14 cellular contexts compared by ENCODE assay signal in the genomic region with DNA sequence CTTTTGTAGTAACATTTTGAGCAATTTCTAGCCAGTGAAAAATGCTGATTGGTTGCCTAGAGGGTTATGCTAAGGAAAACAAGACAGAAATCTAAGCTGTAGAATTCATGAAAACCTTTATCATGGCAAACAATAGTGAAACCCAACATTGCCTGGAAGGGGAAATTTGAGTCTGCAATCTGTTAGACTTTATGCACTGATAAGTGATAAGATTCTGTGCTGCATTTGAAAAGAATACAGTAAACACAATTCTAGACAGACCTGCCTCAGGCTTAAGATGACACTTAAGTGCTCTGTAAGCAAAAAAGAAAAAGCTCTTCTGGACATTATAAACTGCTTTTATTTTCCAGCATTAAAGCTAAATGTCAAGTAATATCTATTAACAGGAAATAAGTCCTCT.
"Had no signal": no experiment of that assay in that cellular context is flagged by ENCODE, and none has a peak within 500 bp of the region (broad histone marks: within the 10 kb centered on the region; RNA-seq: fewer than 3 reads in every experiment).

No MANE protein-coding gene starts in this region.

- H3K36me3 ChIP-seq: heart right ventricle, neural progenitor cell had no signal

- H2AFZ ChIP-seq: neural progenitor cell had no signal

- H3K9ac ChIP-seq: neural progenitor cell had no signal

- H3K4me3 ChIP-seq: heart right ventricle, neural progenitor cell had no signal

- H3K4me1 ChIP-seq: heart right ventricle, neural progenitor cell had no signal

- H3K27me3 ChIP-seq: heart right ventricle, neural progenitor cell had no signal

- H3K9me3 ChIP-seq: heart right ventricle had no signal

- H3K27ac ChIP-seq: heart right ventricle, neural progenitor cell had no signal

- DNase-seq: activated B cell treated with CpG ODN at 0.5 μM for 24 hours; activated CD4-positive, alpha-beta memory T cell treated with anti-CD3 and anti-CD28 coated beads for 36 hours; activated CD4-positive, alpha-beta T cell treated with anti-CD3 and anti-CD28 coated beads for 4 hours; activated naive CD8-positive, alpha-beta T cell treated with anti-CD3 and anti-CD28 coated beads for 36 hours; amniotic stem cell; effector CD8-positive, alpha-beta T cell; heart right ventricle; immature natural killer cell; kidney glomerular epithelial cell; left ventricle myocardium superior; naive thymus-derived CD4-positive, alpha-beta T cell; stimulated activated CD4-positive, alpha-beta T cell treated with anti-CD3 and anti-CD28 coated beads, Interleukin-2, amount 100 ng/mL, for 24 hours; stimulated activated naive CD8-positive, alpha-beta T cell treated with anti-CD3 and anti-CD28 coated beads, Interleukin-15, amount 100 ng/mL, for 72 hours had no signal

- H3K4me2 ChIP-seq: neural progenitor cell had no signal
